Comparison of ENCODE assay signal across 16 cellular contexts in genomic region chr21:16241500-16241963, GRCh38.
A peak's percentile ranks its signal among the peaks of the same experiment; 100 is the strongest.
DNase-seq lines count a peak whose midpoint lies in the region; ATAC-seq, FAIRE-seq and TF ChIP-seq lines count a peak whose summit lies in the region.
"Had no signal": no experiment of that assay in that cellular context is flagged by ENCODE, and none has a peak within 500 bp of the region (broad histone marks: within the 10 kb centered on the region; RNA-seq: fewer than 3 reads in every experiment).

No MANE protein-coding gene starts in this region.

- H3K4me2 ChIP-seq in A549: peak overlapping the region; percentile 62

- H3K4me1 Mint-ChIP-seq in brain: peaks cover 10% of the 10 kb centered on the region
- H3K4me1 Mint-ChIP-seq: memory B cell had no signal

- TF ChIP-seq CTCF in A549 (IDR thresholded peaks at IDR 0.05) (no peak), brain (conservative IDR thresholded peaks at IDR 0.05) (no peak)

- TF ChIP-seq EP300 in A549 (IDR thresholded peaks at IDR 0.05): no peak

- H3K27ac ChIP-seq in A549: peak overlapping the region in 1 of 2 experiments; percentile 48; a peak in 1 of 6 replicates
- H3K27ac ChIP-seq: pancreas had no signal

- DNase-seq in A549 (ENCODE audit: low read depth in 1 of 2, low spot score in 1 of 2) (peak; percentile 7 to 62), KG1 (lab: John Stamatoyannopoulos, UW) (peak; percentile 19), iPS-NIHi11 (ENCODE audit: low spot score) (peak; percentile 40), SHP77 treated with DMSO at 0.1 percent for 48 hours (lab: John Stamatoyannopoulos, UW) (no peak), putamen (ENCODE audit: low spot score) (no peak), NCI-H1694 (lab: John Stamatoyannopoulos, UW) (no peak)
- DNase-seq: activated naive CD4-positive, alpha-beta T cell treated with Interleukin-2 at 50 U/mL for 16 hours; IMR-90; NCI-H146; NCI-H526; pancreas; RPMI8226 had no signal

- H3K4me3 ChIP-seq in A549: no peak overlapping the region
- H3K4me3 ChIP-seq: pancreas, thoracic aorta had no signal

- WGBS in A549 (ENCODE audit: missing lambda C conversion rate): 31% methylated on average over 6 of the region's 6 CpGs

- H3K9me3 Mint-ChIP-seq in brain: peaks cover 7 to 14% (median 10%) of the 10 kb centered on the region in 5 experiments
- H3K9me3 Mint-ChIP-seq: memory B cell had no signal

- ATAC-seq in A549: peak; percentile 39 to 95; a peak in 3 of 6 replicates
- no peak for ATAC-seq in GM21528 (IDR thresholded peaks at IDR 0.05; ENCODE audit: low FRiP score, unreplicated experiment)
- ATAC-seq: pancreas had no signal

- peak overlapping the region in 1 of 5 experiments; percentile 11 for H3K4me3 Mint-ChIP-seq in brain
- H3K4me3 Mint-ChIP-seq: memory B cell had no signal

- H3K27ac Mint-ChIP-seq in brain: peak overlapping the region in 3 of 5 experiments; percentile 59 to 79 (median 63)
- H3K27ac Mint-ChIP-seq: memory B cell had no signal

- TF ChIP-seq POLR2A in A549 (IDR thresholded peaks at IDR 0.05; ENCODE audit: low read length): no peak

- no peak for TF ChIP-seq RAD21 in A549 (conservative IDR thresholded peaks at IDR 0.05 in 1 of 2, IDR thresholded peaks at IDR 0.05 in 1 of 2)

- CTCF ChIA-PET in A549 (lab: Yijun Ruan, JAX): no interaction called here

- peaks cover 47% of the 10 kb centered on the region for H3K36me3 Mint-ChIP-seq in brain
- H3K36me3 Mint-ChIP-seq: memory B cell had no signal

- no peaks in the 10 kb centered on the region for H3K9me3 ChIP-seq in A549
- H3K9me3 ChIP-seq: pancreas, thoracic aorta had no signal

- H3K27me3 Mint-ChIP-seq in brain: no peaks in the 10 kb centered on the region

- 0 out of 3 replicates have a peak, but pooled peaks cover 4% of the 10 kb centered on the region for H3K4me1 ChIP-seq in A549
- H3K4me1 ChIP-seq: pancreas had no signal

- POLR2A ChIA-PET in A549 (lab: Yijun Ruan, JAX): no interaction called here

- no peak for FAIRE-seq in A549 (lab: Jason Lieb, UNC)
- FAIRE-seq: pancreas had no signal

TF ChIP-seq in A549, 52 proteins besides CTCF, POLR2A, EP300 and RAD21:
- TF ChIP-seq GATA3 (IDR thresholded peaks at IDR 0.05; ENCODE audit: borderline replicate concordance) (peak; percentile 39; the same call in 1 of the 2 replicates), MAZ (IDR thresholded peaks at IDR 0.05; ENCODE audit: borderline replicate concordance, low read depth, low read length) (no peak)

Comparison
In these comparisons a context has a peak if more than half of its experiments do, and no peak if none do; other contexts are left out.
1. DNase-seq: peak in A549 (2 of 2), KG1 (single experiment) and iPS-NIHi11 (single experiment); none in SHP77 treated with DMSO at 0.1 percent for 48 hours (single experiment), putamen (single experiment) and NCI-H1694 (single experiment).